ENCODE assay signal across 10 cellular contexts in the genomic region with DNA sequence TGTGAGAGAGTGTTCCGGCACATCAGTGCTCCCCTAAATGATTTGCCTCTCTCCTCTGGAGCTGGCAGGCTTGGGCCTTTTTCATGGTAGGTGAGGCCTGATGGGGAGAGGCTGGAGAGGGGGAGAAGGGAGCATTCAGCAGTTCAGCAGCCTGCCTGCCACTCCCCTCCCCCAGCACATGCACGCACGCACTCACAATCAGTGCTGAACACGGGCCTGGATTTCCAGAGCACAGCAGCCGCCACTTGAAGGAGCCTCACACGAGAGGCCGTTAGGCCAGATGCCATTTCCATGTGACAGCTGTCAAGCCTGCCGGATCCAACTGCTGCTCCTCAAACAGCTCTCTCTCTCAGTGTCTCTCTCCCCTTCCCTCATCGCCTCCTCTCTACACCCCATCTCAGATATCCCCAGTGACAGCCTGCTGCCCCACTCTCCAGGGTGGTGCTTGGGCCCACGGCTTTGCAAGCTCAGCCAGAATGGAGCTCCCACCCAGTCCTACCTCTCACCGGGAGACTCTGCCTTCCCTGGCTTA.
DNase-seq lines count a peak whose midpoint lies in the region; ATAC-seq and TF ChIP-seq lines count a peak whose summit lies in the region.
"Had no signal": no experiment of that assay in that cellular context is flagged by ENCODE, and none has a peak within 500 bp of the region (broad histone marks: within the 10 kb centered on the region; RNA-seq: fewer than 3 reads in every experiment).

No MANE protein-coding gene starts in this region.

- peaks cover 0 to 5% (median 0%) of the 10 kb centered on the region in 4 donors for H3K4me1 ChIP-seq in Peyer's patch
- H3K4me1 ChIP-seq: prostate gland had no signal

- peaks cover 52% of the 10 kb centered on the region for H3K4me1 Mint-ChIP-seq in HFFc6 (ENCODE audit: low read depth)

- H3K36me3 ChIP-seq in Peyer's patch: no peaks in the 10 kb centered on the region
- H3K36me3 ChIP-seq: prostate gland had no signal

- no peak overlapping the region for H3K4me3 ChIP-seq in Peyer's patch
- H3K4me3 ChIP-seq: prostate gland had no signal

- TF ChIP-seq CTCF in HFFc6 (IDR thresholded peaks at IDR 0.05) (no peak), GM10266 (IDR thresholded peaks at IDR 0.05; ENCODE audit: control insufficient read depth, insufficient read depth, low read depth, missing control alignments) (no peak), Peyer's patch (IDR thresholded peaks at IDR 0.05) (no peak)

- H3K36me3 Mint-ChIP-seq in HFFc6 (ENCODE audit: low read depth): peaks cover 8% of the 10 kb centered on the region; the same call in 1 of the 2 replicates

- H3K9me3 Mint-ChIP-seq in HFFc6: no peaks in the 10 kb centered on the region

- H3K4me3 Mint-ChIP-seq in HFFc6: no peak overlapping the region

- DNase-seq in HFFc6 (no peak), NCI-H345 (lab: John Stamatoyannopoulos, UW) (peak; percentile 93), epithelial cell of prostate (ENCODE audit: low read depth, low spot score) (no peak), posterior vena cava (ENCODE audit: low spot score) (peak; percentile 52), NCI-H1930 (lab: John Stamatoyannopoulos, UW) (no peak), GM10266 (ENCODE audit: extremely low spot score) (no peak), Peyer's patch (no peak)
- DNase-seq: GDM1 had no signal

- peak overlapping the region; percentile 73 for H3K27ac Mint-ChIP-seq in HFFc6

- intact Hi-C loops in posterior vena cava (cut with DNase I): loop anchor here in 1 of 2 donors (5.0 kb wide), 1 partner anchor 1519 kb away; no protein-coding TSS in a partner anchor

- no peaks in the 10 kb centered on the region for H3K9me3 ChIP-seq in Peyer's patch
- H3K9me3 ChIP-seq: prostate gland had no signal

- no peak for TF ChIP-seq POLR2A in Peyer's patch (IDR thresholded peaks at IDR 0.05)

- H3K27ac ChIP-seq in epithelial cell of prostate (peak overlapping the region; percentile 38), Peyer's patch (no peak overlapping the region)
- H3K27ac ChIP-seq: prostate gland had no signal

- H3K27me3 ChIP-seq in Peyer's patch: no peaks in the 10 kb centered on the region

- no peak for ATAC-seq in GM21367 (IDR thresholded peaks at IDR 0.05; ENCODE audit: unreplicated experiment)

- no peaks in the 10 kb centered on the region for H3K27me3 Mint-ChIP-seq in HFFc6 (ENCODE audit: insufficient read depth)

Comparison
In these comparisons a context has a peak if more than half of its experiments do, and no peak if none do; other contexts are left out.
1. DNase-seq: peak in NCI-H345 (single experiment) and posterior vena cava (single experiment); none in HFFc6 (single experiment), epithelial cell of prostate (single experiment), NCI-H1930 (0 of 2), GM10266 (single experiment) and Peyer's patch (0 of 3).